Comparison of ENCODE assay signal across 8 cellular contexts in genomic region chr1:32965251-32965643, GRCh38. TPM values are rescaled to one million over a fixed set of nuclear protein-coding genes. Genes with fewer than 3 reads are reported as not detected.
DNase-seq lines count a peak whose midpoint lies in the region; ATAC-seq, FAIRE-seq and TF ChIP-seq lines count a peak whose summit lies in the region.

No MANE protein-coding gene starts in this region.

- H4K20me1 ChIP-seq in GM12878 (ENCODE audit: control insufficient read depth, insufficient read depth) = no peaks in the 10 kb centered on the region

- H3K79me2 ChIP-seq in GM12878 (ENCODE audit: control insufficient read depth, insufficient read depth, low read length) = peaks cover 35% of the 10 kb centered on the region

- POLR2A ChIA-PET in GM12878 (lab: Charles Lee) = interaction anchor here (1.0 to 5.7 kb wide), 7 partner anchors 9 to 27 kb away, joined by 3 to 56 read pairs (median 7); no protein-coding TSS in a partner anchor

- H3K27me3 Mint-ChIP-seq in mesothelial cell of epicardium (ENCODE audit: low read depth) = peaks cover 3% of the 10 kb centered on the region

- in situ Hi-C loops in GM12878 (cut with MboI) = no loop called here

- peak overlapping the region; percentile 86 to 92 for H3K27ac ChIP-seq in right atrium auricular region
- peak overlapping the region; percentile 0; the same call in 1 of the 2 replicates for H3K27ac ChIP-seq in GM12878 (ENCODE audit: control insufficient read depth, insufficient read depth)

- WGBS in GM12878 (ENCODE audit: insufficient coverage, insufficient replicate concordance, low lambda C conversion rate, missing lambda C conversion rate) = 18% methylated on average over 2 of the region's 2 CpGs

- no peak for TF ChIP-seq POLR2A in GM12878 (IDR thresholded peaks at IDR 0.05; ENCODE audit: low read depth, low read length)

- H3K27ac Mint-ChIP-seq in mesothelial cell of epicardium = peak overlapping the region; percentile 98

- RAD21 ChIA-PET in GM12878 (lab: Charles Lee; ENCODE audit: unreplicated experiment) = interaction anchor here (0.8 to 3.7 kb wide), 10 partner anchors 12 to 60 kb away, joined by 3 to 26 read pairs (median 4); no protein-coding TSS in a partner anchor

- no peaks in the 10 kb centered on the region for H3K9me3 Mint-ChIP-seq in mesothelial cell of epicardium

- H3K4me3 ChIP-seq in right atrium auricular region (peak overlapping the region; percentile 84 to 86), GM12878 (peak overlapping the region; percentile 73; the same call in 1 of the 2 replicates)

- H3K27me3 ChIP-seq in right atrium auricular region (no peaks in the 10 kb centered on the region), GM12878 (replicated peaks in 1 of 2; ENCODE audit: control insufficient read depth in 2 of 2, insufficient read depth in 2 of 2, low read length in 1 of 2) (no peaks in the 10 kb centered on the region)

- DNase-seq in right atrium auricular region (ENCODE audit: low spot score) = no peak
- no peak for DNase-seq in Right ventricle myocardium superior
- DNase-seq in GM12878 (ENCODE audit: low read depth, low spot score) = no peak
- DNase-seq in mesothelial cell of epicardium (ENCODE audit: low spot score in 2 of 2, unreplicated experiment in 2 of 2) = no peak
- no peak for DNase-seq in NOMO-1 (lab: John Stamatoyannopoulos, UW; ENCODE audit: unreplicated experiment in 2 of 2)
- DNase-seq in superior temporal gyrus (ENCODE audit: extremely low spot score) = no peak
- no peak for DNase-seq in HK-2 (ENCODE audit: unreplicated experiment)

- peaks cover 0 to 32% of the 10 kb centered on the region in 2 donors for H3K4me1 ChIP-seq in right atrium auricular region
- peaks cover 4% of the 10 kb centered on the region; the same call in 1 of the 2 replicates for H3K4me1 ChIP-seq in GM12878 (ENCODE audit: control insufficient read depth, insufficient read depth, low read length)

- peaks cover 33% of the 10 kb centered on the region for H3K4me1 Mint-ChIP-seq in mesothelial cell of epicardium

- H3K36me3 ChIP-seq in right atrium auricular region = no peaks in the 10 kb centered on the region
- no peaks in the 10 kb centered on the region for H3K36me3 ChIP-seq in GM12878 (ENCODE audit: control insufficient read depth in 2 of 2, insufficient read depth in 2 of 2, low read length in 1 of 2)

- H3K4me3 Mint-ChIP-seq in mesothelial cell of epicardium = peak overlapping the region; percentile 78

- H3K4me2 ChIP-seq in GM12878 (ENCODE audit: control insufficient read depth, insufficient read depth) = peak overlapping the region; percentile 65

- H3K9me3 ChIP-seq in right atrium auricular region = no peaks in the 10 kb centered on the region
- H3K9me3 ChIP-seq in GM12878 (replicated peaks; ENCODE audit: control insufficient read depth, insufficient read depth, low read length) = no peaks in the 10 kb centered on the region

- CTCF ChIA-PET in GM12878 (lab: Yijun Ruan, JAX) = interaction anchor here (0.9 to 3.0 kb wide), 5 partner anchors 15 to 89 kb away, joined by 3 to 8 read pairs (median 4); no protein-coding TSS in a partner anchor

- ATAC-seq in Right ventricle myocardium superior (ENCODE audit: poor library complexity) (no peak), GM12878 (no peak), HG03571 (IDR thresholded peaks at IDR 0.05; ENCODE audit: unreplicated experiment) (no peak)

- TF ChIP-seq CTCF in right atrium auricular region (IDR thresholded peaks at IDR 0.05) (no peak), GM12878 (IDR thresholded peaks at IDR 0.05 in 2 of 3, conservative IDR thresholded peaks at IDR 0.05 in 1 of 3; ENCODE audit: control insufficient read depth in 2 of 3, extremely low read depth in 1 of 3, insufficient read depth in 1 of 3, low read depth in 3 of 3, low read length in 3 of 3) (no peak), mesothelial cell of epicardium (IDR thresholded peaks at IDR 0.05; ENCODE audit: unreplicated experiment) (no peak)

- TF ChIP-seq RAD21 in GM12878 (IDR thresholded peaks at IDR 0.05; ENCODE audit: insufficient read depth, low read depth, low read length) = no peak

- SMC1A ChIA-PET in GM12878 (lab: Charles Lee; ENCODE audit: uncharacterized antibody, unreplicated experiment) = interaction anchor here (0.8 to 1.7 kb wide), 9 partner anchors 9 to 91 kb away, joined by 3 to 18 read pairs (median 4); no protein-coding TSS in a partner anchor

- intact Hi-C loops in Right ventricle myocardium superior (cut with DNase I) (no loop called here), GM12878 (cut with micrococcal nuclease; ENCODE audit: unreplicated experiment) (loop anchor here (2.0 kb wide), 1 partner anchor 16 kb away; no protein-coding TSS in a partner anchor)

- FAIRE-seq in GM12878 (lab: Jason Lieb, UNC) = no peak

- no peak for TF ChIP-seq EP300 in GM12878 (IDR thresholded peaks at IDR 0.05; ENCODE audit: borderline replicate concordance in 1 of 2, control insufficient read depth in 1 of 2, low read depth in 2 of 2, low read length in 2 of 2)

- no peaks in the 10 kb centered on the region for H3K36me3 Mint-ChIP-seq in mesothelial cell of epicardium

- TSS peak; percentile 92 for BruUV-seq in GM12878 (replicated peaks; lab: Mats Ljungman, UMichigan)

- peak overlapping the region; percentile 83 for H2AFZ ChIP-seq in GM12878 (ENCODE audit: control insufficient read depth, low read depth, low read length)

- no peak overlapping the region for H3K9ac ChIP-seq in GM12878 (ENCODE audit: control insufficient read depth, insufficient read depth, low read length)

TF ChIP-seq in GM12878, 131 proteins besides CTCF, POLR2A, EP300 and RAD21 (continues in another document):
- TF ChIP-seq BMI1 (IDR thresholded peaks at IDR 0.05; ENCODE audit: borderline replicate concordance) (no peak; the same call in 1 of the 2 replicates), E4F1 (IDR thresholded peaks at IDR 0.05; ENCODE audit: borderline replicate concordance, partially characterized antibody) (no peak), MTA3 (IDR thresholded peaks at IDR 0.05; ENCODE audit: borderline replicate concordance, low read length) (no peak), TCF3 (IDR thresholded peaks at IDR 0.05; ENCODE audit: borderline replicate concordance, insufficient read depth, low read depth, low read length) (no peak), PML (IDR thresholded peaks at IDR 0.05; ENCODE audit: low read length) (no peak), NR2C1 (IDR thresholded peaks at IDR 0.05) (no peak), RELA (IDR thresholded peaks at IDR 0.05; ENCODE audit: borderline replicate concordance, partially characterized antibody) (no peak), RAD51 (IDR thresholded peaks at IDR 0.05) (no peak), ESRRA (IDR thresholded peaks at IDR 0.05; ENCODE audit: low read length) (no peak)

RNA-seq across cellular contexts. Expression of gene RNF19B, which starts 0.6 kb away (rescaled TPM):
- total RNA-seq in right atrium auricular region = 10 to 100 TPM; 10.2 to 10.3 TPM
- 14.3 TPM for total RNA-seq in Right ventricle myocardium superior
- 15.2 and 15.5 TPM in 2 replicates for total RNA-seq in GM12878 (2013; cell fraction: nucleolus; rRNA removed)
- total RNA-seq in GM12878 (2014; rRNA removed) = 17.2 and 17.6 TPM in 2 replicates
- 15.5 and 16.7 TPM in 2 replicates for total RNA-seq in GM12878 (2014; rRNA removed; fragmentation: Illumina TruSeq; extraction: Trizol)
- total RNA-seq in GM12878 (2021) = 30.3 and 32.2 TPM in 2 replicates
- 12.8 TPM for polyA plus RNA-seq in GM12878 (2011; ENCODE audit: low read depth)
- 21.7 and 32.6 TPM in 2 replicates for polyA plus RNA-seq in GM12878 (2011; rRNA removed)
- polyA plus RNA-seq in GM12878 (2011; cell fraction: cytosol; rRNA removed) = 29.5 and 31.4 TPM in 2 replicates
- polyA plus RNA-seq in GM12878 (2011; cell fraction: nucleus; rRNA removed) = 16.5 and 19.7 TPM in 2 replicates
- polyA plus RNA-seq in GM12878 (2012) = 16.7 and 18.2 TPM in 2 replicates
- 23.1 and 24.9 TPM in 2 replicates for polyA plus RNA-seq in GM12878 (2014; fragmentation: Illumina TruSeq; extraction: Trizol)
- 1 to 10 TPM; 4.3 to 9.1 TPM for polyA plus RNA-seq in GM12878 (2014; fragmentation: Nextera tagmentation; extraction: Ambion mirVana)
- 23.4 and 24.2 TPM in 2 replicates for polyA plus RNA-seq in GM12878 (2014; rRNA removed)
- 1 to 10 TPM; 2.8 to 4.0 TPM for polyA plus RNA-seq in GM12878 (2016; fragmentation: Nextera tagmentation; extraction: Ambion mirVana)
- polyA minus RNA-seq in GM12878 (2011; rRNA and poly(A)+ RNA removed) = 54.0 and 66.6 TPM in 2 replicates
- polyA minus RNA-seq in GM12878 (2011; cell fraction: cytosol; rRNA and poly(A)+ RNA removed) = 17.2 and 18.3 TPM in 2 replicates
- 14.4 and 22.5 TPM in 2 replicates for polyA minus RNA-seq in GM12878 (2011; cell fraction: nucleus; rRNA and poly(A)+ RNA removed)
- total RNA-seq in mesothelial cell of epicardium = 14.3 to 15.5 TPM (median 14.6 TPM) in 3 replicates
